Comparison of ENCODE assay signal across 1 cellular context in genomic region chr7:28669329-28669728, GRCh38.
TF ChIP-seq lines count a peak whose summit lies in the region.

No MANE protein-coding gene starts in this region.

TF ChIP-seq in GM23338, 12 proteins besides CTCF, POLR2A, EP300 and RAD21:
- no peak for TF ChIP-seq ZNF462 (CRISPR knock-in tag; IDR thresholded peaks at IDR 0.05)
- TF ChIP-seq CREB1 (CRISPR knock-in tag; IDR thresholded peaks at IDR 0.05; ENCODE audit: low read depth) = no peak
- no peak for TF ChIP-seq ZNF331 (CRISPR knock-in tag; IDR thresholded peaks at IDR 0.05; ENCODE audit: low read depth)
- no peak for TF ChIP-seq ZNF114 (CRISPR knock-in tag; IDR thresholded peaks at IDR 0.05)
- no peak for TF ChIP-seq STAT1 (IDR thresholded peaks at IDR 0.05; ENCODE audit: unreplicated experiment)
- TF ChIP-seq EZH2 (IDR thresholded peaks at IDR 0.05; ENCODE audit: low read depth, unreplicated experiment) = no peak
- no peak for TF ChIP-seq EZH2phosphoT487 (IDR thresholded peaks at IDR 0.05; ENCODE audit: unreplicated experiment)
- TF ChIP-seq NANOG (IDR thresholded peaks at IDR 0.05; ENCODE audit: borderline replicate concordance) = no peak
